In genomic region chr11:94550513-94550912, GRCh38 we compare ENCODE assay signal across 20 cellular contexts. TPM values are rescaled to one million over a fixed set of nuclear protein-coding genes. Genes with fewer than 3 reads are reported as not detected.
A peak's percentile ranks its signal among the peaks of the same experiment; 100 is the strongest.
DNase-seq lines count a peak whose midpoint lies in the region; ATAC-seq and TF ChIP-seq lines count a peak whose summit lies in the region.
"Had no signal": no experiment of that assay in that cellular context is flagged by ENCODE, and none has a peak within 500 bp of the region (broad histone marks: within the 10 kb centered on the region; RNA-seq: fewer than 3 reads in every experiment).

No MANE protein-coding gene starts in this region.

- intact Hi-C loops in upper lobe of right lung (cut with DNase I) (no loop called here), PC-9 (cut with micrococcal nuclease; ENCODE audit: unreplicated experiment) (no loop called here)

- H3K36me3 ChIP-seq in upper lobe of right lung (no peaks in the 10 kb centered on the region), PC-9 (ENCODE audit: low read depth) (no peaks in the 10 kb centered on the region)
- H3K36me3 ChIP-seq: right atrium auricular region had no signal

- CTCF ChIA-PET in PC-9 (lab: Charles Lee) = no interaction called here

- peak in 1 of 2 donors; percentile 43 for ATAC-seq in activated T-cell treated with anti-CD3 and anti-CD28 coated beads, Interleukin-2, amount 50 U/mL, for 72 hours (replicated peaks in 1 of 2)
- ATAC-seq in HG02870 (IDR thresholded peaks at IDR 0.05; ENCODE audit: unreplicated experiment) (peak; percentile 68), upper lobe of right lung (peak; percentile 29)
- ATAC-seq: heart right ventricle, Panc1, SK-N-SH treated with all-trans-retinoic acid at 6 μM for 48 hours had no signal

- no peak for DNase-seq in activated T-cell treated with anti-CD3 and anti-CD28 coated beads, Interleukin-2, amount 50 U/mL, for 72 hours
- DNase-seq in activated T-cell treated with anti-CD3 and anti-CD28 coated beads for 4 hours (no peak), SKM-1 treated with dmso at 0.1 percent for 144 hours (lab: John Stamatoyannopoulos, UW; ENCODE audit: unreplicated experiment) (peak; percentile 69), upper lobe of right lung (no peak), NCI-H69 (lab: John Stamatoyannopoulos, UW) (no peak), PC-9 (no peak)
- no peak for DNase-seq in T-helper 2 cell treated with Interferon-gamma antibody and Interleukin-4, amounts not matched to agents 5 μg/mL and 100 μg/mL, for 36 hours (ENCODE audit: low spot score)
- DNase-seq: activated effector memory CD4-positive, alpha-beta T cell treated with Interleukin-2 at 50 U/mL for 16 hours; amygdala; effector memory CD4-positive, alpha-beta T cell; heart right ventricle; NCI-H146; NCI-H510A treated with DMSO at 0.1 percent for 48 hours had no signal

- POLR2A ChIA-PET in PC-9 (lab: Charles Lee; ENCODE audit: unreplicated experiment) = interaction anchor here (0.7 kb wide), 2 partner anchors 15 to 680 kb away, joined by 3 to 4 read pairs; partner anchors contain the start of gene SESN3

- H3K27me3 ChIP-seq in upper lobe of right lung (no peaks in the 10 kb centered on the region), PC-9 (ENCODE audit: insufficient read depth, low read depth) (no peaks in the 10 kb centered on the region)
- H3K27me3 ChIP-seq: heart right ventricle, right atrium auricular region had no signal

- H3K4me3 Mint-ChIP-seq in activated T-cell treated with anti-CD3 and anti-CD28 coated beads, Interleukin-2, amount 50 U/mL, for 72 hours = peak overlapping the region; percentile 3 to 19
- H3K4me3 Mint-ChIP-seq in T-helper 2 cell treated with Interferon-gamma antibody and Interleukin-4, amounts not matched to agents 5 μg/mL and 100 μg/mL, for 36 hours = no peak overlapping the region
- H3K4me3 Mint-ChIP-seq: central memory CD8-positive, alpha-beta T cell had no signal

- peaks cover 25% of the 10 kb centered on the region for H3K79me2 ChIP-seq in PC-9 (ENCODE audit: low read depth)

- H3K4me1 ChIP-seq in upper lobe of right lung (peaks cover 23% of the 10 kb centered on the region), PC-9 (replicated peaks; ENCODE audit: insufficient read depth) (peaks cover 30% of the 10 kb centered on the region)

- no peak overlapping the region for H3K4me2 ChIP-seq in PC-9

- BruUV-seq in PC-9 (replicated peaks; lab: Mats Ljungman, UMichigan) = no TSS peak

- no peak overlapping the region for H3K27ac ChIP-seq in upper lobe of right lung
- no peak overlapping the region for H3K27ac ChIP-seq in PC-9
- H3K27ac ChIP-seq: heart right ventricle, right atrium auricular region had no signal

- no peak for TF ChIP-seq CTCF in upper lobe of right lung (IDR thresholded peaks at IDR 0.05)
- no peak for TF ChIP-seq CTCF in PC-9 (conservative IDR thresholded peaks at IDR 0.05)

- peaks cover 7% of the 10 kb centered on the region for H3F3A ChIP-seq in PC-9 (ENCODE audit: insufficient read depth, low read depth)

- H3K27ac Mint-ChIP-seq in activated T-cell treated with anti-CD3 and anti-CD28 coated beads, Interleukin-2, amount 50 U/mL, for 72 hours = peak overlapping the region; percentile 8
- H3K27ac Mint-ChIP-seq in T-helper 2 cell treated with Interferon-gamma antibody and Interleukin-4, amounts not matched to agents 5 μg/mL and 100 μg/mL, for 36 hours = no peak overlapping the region

- peaks cover under 1 to 2% of the 10 kb centered on the region in 2 donors for H3K36me3 Mint-ChIP-seq in activated T-cell treated with anti-CD3 and anti-CD28 coated beads, Interleukin-2, amount 50 U/mL, for 72 hours (ENCODE audit: insufficient read depth in 2 of 2)
- H3K36me3 Mint-ChIP-seq in T-helper 2 cell treated with Interferon-gamma antibody and Interleukin-4, amounts not matched to agents 5 μg/mL and 100 μg/mL, for 36 hours (ENCODE audit: low read depth) = peaks cover 14% of the 10 kb centered on the region

- no peaks in the 10 kb centered on the region for H3K27me3 Mint-ChIP-seq in activated T-cell treated with anti-CD3 and anti-CD28 coated beads, Interleukin-2, amount 50 U/mL, for 72 hours (ENCODE audit: low read depth)
- no peaks in the 10 kb centered on the region for H3K27me3 Mint-ChIP-seq in T-helper 2 cell treated with Interferon-gamma antibody and Interleukin-4, amounts not matched to agents 5 μg/mL and 100 μg/mL, for 36 hours (ENCODE audit: low read depth)
- H3K27me3 Mint-ChIP-seq: central memory CD8-positive, alpha-beta T cell had no signal

- H4K20me1 ChIP-seq in PC-9 (ENCODE audit: insufficient read depth) = no peaks in the 10 kb centered on the region; the same call in 1 of the 2 replicates

- H3K4me1 Mint-ChIP-seq in activated T-cell treated with anti-CD3 and anti-CD28 coated beads, Interleukin-2, amount 50 U/mL, for 72 hours (ENCODE audit: low read depth) = peaks cover 36% of the 10 kb centered on the region
- peaks cover 27% of the 10 kb centered on the region for H3K4me1 Mint-ChIP-seq in T-helper 2 cell treated with Interferon-gamma antibody and Interleukin-4, amounts not matched to agents 5 μg/mL and 100 μg/mL, for 36 hours (ENCODE audit: low read depth)

- H3K4me3 ChIP-seq in upper lobe of right lung = no peak overlapping the region
- no peak overlapping the region for H3K4me3 ChIP-seq in PC-9
- H3K4me3 ChIP-seq: heart right ventricle, right atrium auricular region had no signal

- H3K9me3 ChIP-seq in upper lobe of right lung (no peaks in the 10 kb centered on the region), PC-9 (ENCODE audit: insufficient read depth, low read depth) (no peaks in the 10 kb centered on the region)
- H3K9me3 ChIP-seq: heart right ventricle, right atrium auricular region had no signal

- no peaks in the 10 kb centered on the region for H3K9me2 ChIP-seq in PC-9 (ENCODE audit: insufficient read depth)

- no peaks in the 10 kb centered on the region for H3K9me3 Mint-ChIP-seq in activated T-cell treated with anti-CD3 and anti-CD28 coated beads, Interleukin-2, amount 50 U/mL, for 72 hours
- H3K9me3 Mint-ChIP-seq in T-helper 2 cell treated with Interferon-gamma antibody and Interleukin-4, amounts not matched to agents 5 μg/mL and 100 μg/mL, for 36 hours = no peaks in the 10 kb centered on the region
- H3K9me3 Mint-ChIP-seq: central memory CD8-positive, alpha-beta T cell had no signal

- no peak overlapping the region for H2AFZ ChIP-seq in PC-9

RNA-seq across cellular contexts. Expression of gene FUT4, which starts 6.8 kb away (rescaled TPM):
- 1 to 10 TPM; 5.4 to 5.5 TPM for total RNA-seq in activated T-cell treated with anti-CD3 and anti-CD28 coated beads, Interleukin-2, amount 50 U/mL, for 72 hours
- total RNA-seq in upper lobe of right lung (6.0 TPM), PC-9 (2021) (1.9 and 2.0 TPM in 2 replicates)

RNA-seq across cellular contexts. Expression of gene PIWIL4, which starts 16.7 kb away (rescaled TPM):
- total RNA-seq in activated T-cell treated with anti-CD3 and anti-CD28 coated beads, Interleukin-2, amount 50 U/mL, for 72 hours = 1 to 10 TPM; 1.1 to 1.6 TPM
- total RNA-seq in upper lobe of right lung (2.9 TPM), PC-9 (2021) (0.26 and 0.33 TPM in 2 replicates)

RNA-seq across cellular contexts. Expression of gene C11orf97, which starts 38.3 kb away (rescaled TPM):
- total RNA-seq in activated T-cell treated with anti-CD3 and anti-CD28 coated beads, Interleukin-2, amount 50 U/mL, for 72 hours = not detected
- total RNA-seq in upper lobe of right lung (not detected), PC-9 (2021) (not detected in 2 replicates)
- total RNA-seq: fibroblast of lung, heart right ventricle, kidney epithelial cell, right atrium auricular region had no signal

RNA-seq across cellular contexts. Expression of gene ANKRD49, which starts 56.7 kb away (rescaled TPM):
- total RNA-seq in activated T-cell treated with anti-CD3 and anti-CD28 coated beads, Interleukin-2, amount 50 U/mL, for 72 hours = 10 to 100 TPM; 24.2 to 28.1 TPM
- total RNA-seq in upper lobe of right lung (16.6 TPM), PC-9 (2021) (8.7 and 12.7 TPM in 2 replicates)

RNA-seq across cellular contexts. Expression of gene MRE11, which starts 56.9 kb away (rescaled TPM):
- total RNA-seq in activated T-cell treated with anti-CD3 and anti-CD28 coated beads, Interleukin-2, amount 50 U/mL, for 72 hours = 10 to 100 TPM; 43.8 to 49.1 TPM
- total RNA-seq in upper lobe of right lung (17.4 TPM), PC-9 (2021) (40.3 and 41.1 TPM in 2 replicates)
